ENCODE assay signal across 1 cellular context in genomic region chr1:228490120-228491078, GRCh38.
A peak's percentile ranks its signal among the peaks of the same experiment; 100 is the strongest.
TF ChIP-seq lines count a peak whose summit lies in the region.

No MANE protein-coding gene starts in this region.

TF ChIP-seq in K562, 482 proteins besides CTCF, POLR2A, EP300 and RAD21 (continued from another document and continues in another):
- TF ChIP-seq RNF219 (CRISPR knock-in tag; IDR thresholded peaks at IDR 0.05), result peak; percentile 61; the same call in 1 of the 2 replicates
- TF ChIP-seq SMAD1 (IDR thresholded peaks at IDR 0.05; ENCODE audit: low read depth, low read length, partially characterized antibody), result peak; percentile 23
- TF ChIP-seq AFF1 (IDR thresholded peaks at IDR 0.05; ENCODE audit: low read depth in 1 of 2, partially characterized antibody in 2 of 2), result peak; percentile 61 to 79
- TF ChIP-seq PURB (CRISPR knock-in tag; IDR thresholded peaks at IDR 0.05; ENCODE audit: low read depth), result no peak
- no peak for TF ChIP-seq RUNX1 (IDR thresholded peaks at IDR 0.05; ENCODE audit: low read depth)
- TF ChIP-seq TOE1 (IDR thresholded peaks at IDR 0.05; ENCODE audit: borderline replicate concordance), result peak; percentile 84; the same call in 1 of the 2 replicates
- TF ChIP-seq TOE1 (CRISPR knock-in tag; IDR thresholded peaks at IDR 0.05; ENCODE audit: borderline replicate concordance, low read depth), result 0 out of 2 replicates have a peak, but pooled peaks have one; percentile 51
- peak; percentile 81 for TF ChIP-seq ETS2 (tag; IDR thresholded peaks at IDR 0.05; ENCODE audit: borderline replicate concordance, poor library complexity, severe bottlenecking)
- peak; percentile 49 for TF ChIP-seq ELF2 (CRISPR knock-in tag; IDR thresholded peaks at IDR 0.05)
- TF ChIP-seq NR0B1 (IDR thresholded peaks at IDR 0.05; ENCODE audit: partially characterized antibody), result no peak
- TF ChIP-seq NRF1 (conservative IDR thresholded peaks at IDR 0.05 in 1 of 2, IDR thresholded peaks at IDR 0.05 in 1 of 2), result peak in 1 of 2 experiments; percentile 43; a peak in 1 of 4 replicates
- peak; percentile 91 for TF ChIP-seq CREB5 (CRISPR knock-in tag; IDR thresholded peaks at IDR 0.05)
- TF ChIP-seq NFIC (IDR thresholded peaks at IDR 0.05), result peak; percentile 83
- TF ChIP-seq ESRRB (CRISPR knock-in tag; IDR thresholded peaks at IDR 0.05; ENCODE audit: borderline replicate concordance), result 0 out of 2 replicates have a peak, but pooled peaks have one; percentile 26
- TF ChIP-seq SMAD3 (CRISPR knock-in tag; conservative IDR thresholded peaks at IDR 0.05), result peak; percentile 93
- peak; percentile 95 for TF ChIP-seq TFAP4 (CRISPR knock-in tag; IDR thresholded peaks at IDR 0.05; ENCODE audit: borderline replicate concordance)
- no peak for TF ChIP-seq CGGBP1 (CRISPR knock-in tag; IDR thresholded peaks at IDR 0.05)
- no peak; the same call in 1 of the 2 replicates for TF ChIP-seq ZNF23 (CRISPR knock-in tag; IDR thresholded peaks at IDR 0.05)
- TF ChIP-seq POLR2G (IDR thresholded peaks at IDR 0.05; ENCODE audit: low read depth, low read length), result peak; percentile 53
- TF ChIP-seq POLR2AphosphoS2 (IDR thresholded peaks at IDR 0.05; ENCODE audit: low read length), result no peak; the same call in 1 of the 2 replicates
- TF ChIP-seq NBN (IDR thresholded peaks at IDR 0.05; ENCODE audit: low read depth), result peak; percentile 55; the same call in 1 of the 2 replicates
- TF ChIP-seq ZNF830 (CRISPR knock-in tag; IDR thresholded peaks at IDR 0.05), result peak; percentile 80; the same call in 1 of the 2 replicates
- peak; percentile 85 for TF ChIP-seq ZBTB17 (CRISPR knock-in tag; IDR thresholded peaks at IDR 0.05)
- no peak for TF ChIP-seq GTF2F1 (IDR thresholded peaks at IDR 0.05; ENCODE audit: low read depth, low read length)
- TF ChIP-seq GMEB1 (CRISPR knock-in tag; IDR thresholded peaks at IDR 0.05), result peak; percentile 30; the same call in 1 of the 2 replicates
- peak; percentile 70 for TF ChIP-seq ARID1B (IDR thresholded peaks at IDR 0.05)
- peak; percentile 52 for TF ChIP-seq ZNF79 (CRISPR knock-in tag; IDR thresholded peaks at IDR 0.05; ENCODE audit: low read depth)
- no peak for TF ChIP-seq NUFIP1 (IDR thresholded peaks at IDR 0.05; ENCODE audit: partially characterized antibody)
- peak; percentile 27 to 73; a peak in 2 of 4 replicates for TF ChIP-seq SRF (CRISPR knock-in tag; IDR thresholded peaks at IDR 0.05)
- TF ChIP-seq ATF3 (IDR thresholded peaks at IDR 0.05), result peak; percentile 97
- TF ChIP-seq ATF3 (CRISPR knock-in tag; conservative IDR thresholded peaks at IDR 0.05), result 0 out of 2 replicates have a peak, but pooled peaks have one; percentile 14
- peak; percentile 15; the same call in 1 of the 2 replicates for TF ChIP-seq ZNF24 (IDR thresholded peaks at IDR 0.05)
- TF ChIP-seq ATF7 (IDR thresholded peaks at IDR 0.05), result peak; percentile 95
- TF ChIP-seq BRD4 (IDR thresholded peaks at IDR 0.05), result peak; percentile 78; the same call in 1 of the 2 replicates
- TF ChIP-seq FOXP1 (CRISPR knock-in tag; IDR thresholded peaks at IDR 0.05), result 0 out of 2 replicates have a peak, but pooled peaks have one; percentile 71
- no peak for TF ChIP-seq MEF2A (IDR thresholded peaks at IDR 0.05; ENCODE audit: control insufficient read depth, low read depth, low read length)
- TF ChIP-seq CTBP1 (IDR thresholded peaks at IDR 0.05; ENCODE audit: borderline replicate concordance), result peak; percentile 98
- no peak for TF ChIP-seq MCM3 (IDR thresholded peaks at IDR 0.05)
- peak; percentile 65 for TF ChIP-seq TFE3 (CRISPR knock-in tag; IDR thresholded peaks at IDR 0.05)
- peak; percentile 69; the same call in 1 of the 2 replicates for TF ChIP-seq SMARCE1 (IDR thresholded peaks at IDR 0.05)
- peak; percentile 96 for TF ChIP-seq MYC (IDR thresholded peaks at IDR 0.05; ENCODE audit: low read depth, low read length)
- TF ChIP-seq MYC (CRISPR knock-in tag; IDR thresholded peaks at IDR 0.05; ENCODE audit: borderline replicate concordance, low read depth), result peak; percentile 90
